In genomic region chr4:1289232-1290164, GRCh38 we compare ENCODE assay signal across 8 cellular contexts. TPM values are rescaled to one million over a fixed set of nuclear protein-coding genes. Genes with fewer than 3 reads are reported as not detected.
DNase-seq lines count a peak whose midpoint lies in the region; ATAC-seq, FAIRE-seq and TF ChIP-seq lines count a peak whose summit lies in the region.

Gene MAEA (plus strand): TSS chr4:1289891. CDS start chr4:1289914, 23 bp downstream.

- intact Hi-C loops in T-helper 2 cell treated with Interferon-gamma antibody and Interleukin-4, amounts not matched to agents 100 ng/mL and 5 ng/mL, for 36 hours (cut with micrococcal nuclease), result loop anchor here (1.0 to 5.0 kb wide), 7 partner anchors 22 to 507 kb away; partner anchors contain the start of genes GAK and TMEM175
- intact Hi-C loops in psoas muscle (cut with DNase I), result loop anchor here (5.0 kb wide), 2 partner anchors 37 to 58 kb away; partner anchors contain the start of gene UVSSA (in 2 of the 2)

- ATAC-seq in GM18499 (IDR thresholded peaks at IDR 0.05; ENCODE audit: insufficient read depth, unreplicated experiment), result peak; percentile 84
- peak; percentile 92 for ATAC-seq in HG02943 (IDR thresholded peaks at IDR 0.05; ENCODE audit: low read depth, unreplicated experiment)
- ATAC-seq in psoas muscle, result peak; percentile 98 to 99 (median 99)

- H3K9me3 ChIP-seq in right atrium auricular region, result no peaks in the 10 kb centered on the region
- H3K9me3 ChIP-seq in psoas muscle, result no peaks in the 10 kb centered on the region

- H3K4me3 ChIP-seq in right atrium auricular region (peak within 1 kb of the TSS; percentile 92 to 96), psoas muscle (peak within 1 kb of the TSS; percentile 98)

- no peak for FAIRE-seq in urothelium cell line (lab: Jason Lieb, UNC)

- peak within 1 kb of the TSS; percentile 89 for H3K27ac ChIP-seq in right atrium auricular region
- H3K27ac ChIP-seq in psoas muscle, result peak within 1 kb of the TSS; percentile 95

- DNase-seq in NCI-H187 treated with DMSO at 0.1 percent for 48 hours (lab: John Stamatoyannopoulos, UW), result peak; percentile 92
- peak; percentile 81 to 98 (median 96) for DNase-seq in anterior cingulate cortex (lab: John Stamatoyannopoulos, UW)
- DNase-seq in right atrium auricular region (ENCODE audit: low spot score), result peak; percentile 99
- DNase-seq in psoas muscle, result peak; percentile 97 to 98
- DNase-seq in urothelium cell line (ENCODE audit: low spot score), result peak; percentile 98

- H3K27me3 ChIP-seq in right atrium auricular region (no peaks in the 10 kb centered on the region), psoas muscle (ENCODE audit: insufficient read depth in 3 of 3, low read length in 2 of 3) (no peaks in the 10 kb centered on the region)

- TF ChIP-seq CTCF in right atrium auricular region (IDR thresholded peaks at IDR 0.05) (no peak), psoas muscle (IDR thresholded peaks at IDR 0.05) (no peak)

- H3K4me1 ChIP-seq in right atrium auricular region (peaks cover 0 to 46% of the 10 kb centered on the region in 2 donors), psoas muscle (peaks cover 26% of the 10 kb centered on the region)

- WGBS in psoas muscle, 3 donors, result 0 to 1% (median 1%) methylated on average over 92 to 95 of the region's 95 CpGs

- no peaks in the 10 kb centered on the region for H3K36me3 ChIP-seq in right atrium auricular region
- no peaks in the 10 kb centered on the region for H3K36me3 ChIP-seq in psoas muscle (ENCODE audit: insufficient read depth in 1 of 2, low read depth in 1 of 2)

RNA-seq across cellular contexts. Expression of gene MAEA, which starts in this region (rescaled TPM):
- 62.1 and 62.9 TPM in 2 replicates for total RNA-seq in T-helper 2 cell treated with Interferon-gamma antibody and Interleukin-4, amounts not matched to agents 100 ng/mL and 5 ng/mL, for 36 hours
- total RNA-seq in right atrium auricular region (10 to 100 TPM; 46.0 to 51.7 TPM), psoas muscle (10 to 100 TPM; 26.7 to 39.6 (median 33.2) TPM)
- polyA plus RNA-seq in psoas muscle, result 10 to 100 TPM; 30.3 to 41.6 (median 38.9) TPM

Comparison
In these comparisons a context has a peak if more than half of its experiments do, and no peak if none do; other contexts are left out.
1. Peak in every context shown above with its lines: DNase-seq, ATAC-seq, H3K4me3 ChIP-seq and H3K27ac ChIP-seq.